Comparison of ENCODE assay signal across 14 cellular contexts in genomic region chr1:106620521-106620954, GRCh38.
DNase-seq lines count a peak whose midpoint lies in the region; ATAC-seq, FAIRE-seq and TF ChIP-seq lines count a peak whose summit lies in the region.
"Had no signal": no experiment of that assay in that cellular context is flagged by ENCODE, and none has a peak within 500 bp of the region (broad histone marks: within the 10 kb centered on the region; RNA-seq: fewer than 3 reads in every experiment).

No MANE protein-coding gene starts in this region.

- H3K9ac ChIP-seq in keratinocyte (ENCODE audit: control insufficient read depth, extremely low read depth, insufficient read depth, low read length): no peak overlapping the region
- H3K9ac ChIP-seq: BLaER1 had no signal

- H3K36me3 ChIP-seq in brain microvascular endothelial cell (replicated peaks): no peaks in the 10 kb centered on the region
- no peaks in the 10 kb centered on the region for H3K36me3 ChIP-seq in keratinocyte (ENCODE audit: control insufficient read depth in 2 of 2, extremely low read depth in 1 of 2, insufficient read depth in 2 of 2, low read length in 2 of 2)
- H3K36me3 ChIP-seq in CD8-positive, alpha-beta T cell (ENCODE audit: insufficient read depth, low read length): no peaks in the 10 kb centered on the region
- H3K36me3 ChIP-seq: BLaER1, right atrium auricular region, tibial nerve had no signal

- H4K20me1 ChIP-seq in keratinocyte (ENCODE audit: control insufficient read depth, extremely low read depth, insufficient read depth, low read length): no peaks in the 10 kb centered on the region
- H4K20me1 ChIP-seq: BLaER1 had no signal

- H3K4me1 ChIP-seq in keratinocyte (ENCODE audit: control insufficient read depth, extremely low read depth, insufficient read depth, low read length): peaks cover 16% of the 10 kb centered on the region
- no peaks in the 10 kb centered on the region for H3K4me1 ChIP-seq in CD8-positive, alpha-beta T cell (ENCODE audit: insufficient read depth, low read length)
- H3K4me1 ChIP-seq: BLaER1, right atrium auricular region, tibial nerve had no signal

- no peaks in the 10 kb centered on the region for H3K36me3 Mint-ChIP-seq in CD8-positive, alpha-beta T cell
- H3K36me3 Mint-ChIP-seq in immature natural killer cell: no peaks in the 10 kb centered on the region
- H3K36me3 Mint-ChIP-seq: activated naive CD4-positive, alpha-beta T cell treated with anti-CD3 and anti-CD28 coated beads, Interleukin-2, amount 50 U/mL, for 72 hours had no signal

- H3K27me3 Mint-ChIP-seq in CD8-positive, alpha-beta T cell (ENCODE audit: low read depth): no peaks in the 10 kb centered on the region
- peaks cover 0 to 3% (median 0%) of the 10 kb centered on the region in 3 donors for H3K27me3 Mint-ChIP-seq in immature natural killer cell (ENCODE audit: low read depth in 3 of 3)

- FAIRE-seq in keratinocyte (lab: Jason Lieb, UNC): peak; percentile 88

- H3K27ac ChIP-seq in brain microvascular endothelial cell (no peak overlapping the region), keratinocyte (ENCODE audit: control insufficient read depth, insufficient read depth, low read length) (peak overlapping the region; percentile 42)
- H3K27ac ChIP-seq in CD8-positive, alpha-beta T cell (ENCODE audit: low read depth, low read length): no peak overlapping the region
- H3K27ac ChIP-seq: BLaER1, right atrium auricular region, tibial nerve had no signal

- peak overlapping the region; percentile 10 for H2AFZ ChIP-seq in keratinocyte (ENCODE audit: control insufficient read depth, low read length)

- H3K4me3 ChIP-seq in AG10803 (ENCODE audit: low read length) (no peak overlapping the region), brain microvascular endothelial cell (ENCODE audit: low read depth, low read length) (no peak overlapping the region), keratinocyte (ENCODE audit: control insufficient read depth in 2 of 3, extremely low read depth in 1 of 3, insufficient read depth in 2 of 3, low read depth in 1 of 3, low read length in 3 of 3) (no peak overlapping the region)
- no peak overlapping the region for H3K4me3 ChIP-seq in CD8-positive, alpha-beta T cell (ENCODE audit: low read depth, low read length)
- H3K4me3 ChIP-seq: BLaER1, mucosa of descending colon, right atrium auricular region, tibial nerve had no signal

- H3K4me3 Mint-ChIP-seq in CD8-positive, alpha-beta T cell: no peak overlapping the region
- no peak overlapping the region for H3K4me3 Mint-ChIP-seq in immature natural killer cell
- H3K4me3 Mint-ChIP-seq: T-helper 1 cell treated with Interleukin-12 subunit alpha and Interleukin-12 subunit beta and Interleukin-4 antibody, amounts not matched to agents 30 μg/mL and 1 μg/mL, for 36 hours had no signal

- in situ Hi-C loops in brain microvascular endothelial cell (cut with HindIII; ENCODE audit: low pct_ligation_motif_present, low sequenced_read_pairs): no loop called here

- no peak for ATAC-seq in CD8-positive, alpha-beta T cell
- ATAC-seq: activated naive CD4-positive, alpha-beta T cell treated with anti-CD3 and anti-CD28 coated beads, Interleukin-2, amount 50 U/mL, for 72 hours; mucosa of descending colon had no signal

- dilution Hi-C loops in keratinocyte (cut with MboI; ENCODE audit: extremely low pct_ligation_motif_present, low sequenced_read_pairs): no loop called here

- H3K9me3 ChIP-seq in keratinocyte (ENCODE audit: control insufficient read depth, low read depth, low read length): no peaks in the 10 kb centered on the region
- no peaks in the 10 kb centered on the region for H3K9me3 ChIP-seq in CD8-positive, alpha-beta T cell (ENCODE audit: low read length)
- H3K9me3 ChIP-seq: BLaER1, mucosa of descending colon had no signal

- H3K9me1 ChIP-seq in keratinocyte (ENCODE audit: control insufficient read depth, extremely low read depth, insufficient read depth, low read length): no peaks in the 10 kb centered on the region

- CTCF ChIA-PET in CD8-positive, alpha-beta T cell (lab: Charles Lee): no interaction called here

- H3K27ac Mint-ChIP-seq in CD8-positive, alpha-beta T cell: no peak overlapping the region
- no peak overlapping the region for H3K27ac Mint-ChIP-seq in immature natural killer cell
- H3K27ac Mint-ChIP-seq: activated naive CD4-positive, alpha-beta T cell treated with anti-CD3 and anti-CD28 coated beads, Interleukin-2, amount 50 U/mL, for 72 hours; T-helper 1 cell treated with Interleukin-12 subunit alpha and Interleukin-12 subunit beta and Interleukin-4 antibody, amounts not matched to agents 30 μg/mL and 1 μg/mL, for 36 hours had no signal

- DNase-seq in AG10803 (ENCODE audit: low read depth) (peak; percentile 31), NCI-H226 (peak; percentile 76), brain microvascular endothelial cell (peak; percentile 2), keratinocyte (ENCODE audit: low read depth, low spot score) (peak; percentile 78), immature natural killer cell (no peak), NCI-H748 (lab: John Stamatoyannopoulos, UW; ENCODE audit: unreplicated experiment) (no peak), HCEC 1CT (no peak)
- DNase-seq in CD8-positive, alpha-beta T cell: no peak
- DNase-seq: mucosa of descending colon had no signal

- peak overlapping the region; percentile 25 for H3K4me2 ChIP-seq in keratinocyte (ENCODE audit: control insufficient read depth, extremely low read depth, insufficient read depth, low read depth, low read length)
- H3K4me2 ChIP-seq: BLaER1 had no signal

- H3K27me3 ChIP-seq in brain microvascular endothelial cell (replicated peaks) (no peaks in the 10 kb centered on the region), keratinocyte (ENCODE audit: control insufficient read depth, extremely low read depth, insufficient read depth, low read length) (no peaks in the 10 kb centered on the region)
- H3K27me3 ChIP-seq in CD8-positive, alpha-beta T cell (ENCODE audit: insufficient read depth, low read length): no peaks in the 10 kb centered on the region
- H3K27me3 ChIP-seq: BLaER1, right atrium auricular region, tibial nerve had no signal

- peaks cover 9% of the 10 kb centered on the region for H3K9me3 Mint-ChIP-seq in CD8-positive, alpha-beta T cell
- peaks cover 2 to 25% (median 17%) of the 10 kb centered on the region in 6 donors for H3K9me3 Mint-ChIP-seq in immature natural killer cell

- TF ChIP-seq CTCF in AG10803 (conservative IDR thresholded peaks at IDR 0.05; ENCODE audit: low read length) (no peak), brain microvascular endothelial cell (IDR thresholded peaks at IDR 0.05; ENCODE audit: low read depth, low read length, missing control alignments) (no peak), keratinocyte (optimal IDR thresholded peaks at IDR 0.05 in 1 of 3, IDR thresholded peaks at IDR 0.05 in 1 of 3, conservative IDR thresholded peaks at IDR 0.05 in 1 of 3; ENCODE audit: extremely low read depth in 1 of 3, insufficient read depth in 2 of 3, low read length in 3 of 3) (peak; percentile 14 to 71 (median 16))
- no peak for TF ChIP-seq CTCF in CD8-positive, alpha-beta T cell (IDR thresholded peaks at IDR 0.05)

- H3K4me1 Mint-ChIP-seq in CD8-positive, alpha-beta T cell (ENCODE audit: low read depth): no peaks in the 10 kb centered on the region
- no peaks in the 10 kb centered on the region for H3K4me1 Mint-ChIP-seq in immature natural killer cell

- POLR2A ChIA-PET in CD8-positive, alpha-beta T cell (lab: Charles Lee): interaction anchor here (1.0 kb wide), 1 partner anchor 11 kb away, joined by 3 read pairs; no protein-coding TSS in a partner anchor

- intact Hi-C loops in CD8-positive, alpha-beta T cell (cut with DNase I, micrococcal nuclease): no loop called here

- no peaks in the 10 kb centered on the region for H3K79me2 ChIP-seq in keratinocyte (ENCODE audit: control insufficient read depth, insufficient read depth, low read length)

Comparison
In these comparisons a context has a peak if more than half of its experiments do, and no peak if none do; other contexts are left out.
1. DNase-seq: peak in AG10803 (single experiment), NCI-H226 (single experiment), brain microvascular endothelial cell (single experiment) and keratinocyte (single experiment); none in CD8-positive, alpha-beta T cell (0 of 7), immature natural killer cell (0 of 3), NCI-H748 (single experiment) and HCEC 1CT (single experiment).
2. CTCF ChIP-seq: peak in keratinocyte (3 of 3); none in AG10803 (single experiment), brain microvascular endothelial cell (single experiment) and CD8-positive, alpha-beta T cell (single experiment).